ENCODE assay signal across 15 cellular contexts in the genomic region with DNA sequence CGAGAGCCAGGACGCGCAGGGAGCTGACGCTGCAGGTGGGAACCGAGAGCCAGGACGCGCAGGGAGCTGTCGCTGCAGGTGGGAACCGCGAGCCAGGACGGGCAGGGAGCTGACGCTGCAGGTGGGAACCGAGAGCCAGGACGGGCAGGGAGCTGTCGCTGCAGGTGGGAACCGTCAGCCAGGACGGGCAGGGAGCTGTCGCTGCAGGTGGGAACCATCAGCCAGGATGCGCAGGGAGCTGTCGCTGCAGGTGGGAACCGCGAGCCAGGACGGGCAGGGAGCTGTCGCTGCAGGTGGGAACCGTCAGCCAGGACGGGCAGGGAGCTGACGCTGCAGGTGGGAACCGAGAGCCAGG. TPM values are rescaled to one million over a fixed set of nuclear protein-coding genes. Genes with fewer than 3 reads are reported as not detected.
A peak's percentile ranks its signal among the peaks of the same experiment; 100 is the strongest.
DNase-seq lines count a peak whose midpoint lies in the region; FAIRE-seq and TF ChIP-seq lines count a peak whose summit lies in the region.
"Not testable (repeated sequence)": the region's sequence is repeated elsewhere in the genome, so short reads cannot be mapped to it uniquely, and the experiment has no call there.
"Had no signal": no experiment of that assay in that cellular context is flagged by ENCODE, and none has a peak within 500 bp of the region (broad histone marks: within the 10 kb centered on the region; RNA-seq: fewer than 3 reads in every experiment).

No MANE protein-coding gene starts in this region.

- not testable (repeated sequence) for H3K4me3 ChIP-seq in BLaER1; BLaER1 treated with 17β-estradiol and CSF1 and Interleukin-3, amounts not matched to agents 10 nM and 100 nM; kidney (ENCODE audit: low read length in 2 of 2)

- not testable (repeated sequence) for TF ChIP-seq RAD21 in Ishikawa (IDR thresholded peaks at IDR 0.05; ENCODE audit: low read depth)

- not testable (repeated sequence) for H3K27ac ChIP-seq in BLaER1; BLaER1 treated with 17β-estradiol and CSF1 and Interleukin-3, amounts not matched to agents 10 nM and 100 nM; kidney (ENCODE audit: low read depth in 2 of 2, low read length in 2 of 2)

- H3K4me2 ChIP-seq in BLaER1, result peak overlapping the region; percentile 60
- H3K4me2 ChIP-seq in BLaER1 treated with 17β-estradiol and CSF1 and Interleukin-3, amounts not matched to agents 10 nM and 100 nM, result peak overlapping the region in 6 of 11 experiments; percentile 70 to 82 (median 79); a peak in 10 of 22 replicates

- peaks cover 28% of the 10 kb centered on the region for H3K4me1 ChIP-seq in BLaER1
- H3K4me1 ChIP-seq in BLaER1 treated with 17β-estradiol and CSF1 and Interleukin-3, amounts not matched to agents 10 nM and 100 nM, result peaks cover 12 to 29% (median 21%) of the 10 kb centered on the region in 10 experiments
- not testable (repeated sequence) for H3K4me1 ChIP-seq in kidney (ENCODE audit: control insufficient read depth in 1 of 2, insufficient read depth in 1 of 2, low read depth in 1 of 2, low read length in 2 of 2)

- not testable (repeated sequence) for FAIRE-seq in kidney (lab: Jason Lieb, UNC)

- not testable (repeated sequence) for TF ChIP-seq CTCF in kidney (IDR thresholded peaks at IDR 0.05; ENCODE audit: borderline replicate concordance, extremely low read depth, insufficient read depth)

- H3K9ac ChIP-seq in BLaER1; BLaER1 treated with 17β-estradiol and CSF1 and Interleukin-3, amounts not matched to agents 10 nM and 100 nM; kidney (ENCODE audit: low read length in 2 of 2): not testable (repeated sequence)

- TF ChIP-seq EP300 in Ishikawa (IDR thresholded peaks at IDR 0.05; ENCODE audit: borderline replicate concordance), result peak; percentile 56

- H3K27me3 ChIP-seq in BLaER1; BLaER1 treated with 17β-estradiol and CSF1 and Interleukin-3, amounts not matched to agents 10 nM and 100 nM: not testable (repeated sequence)

- DNase-seq in NCI-H146 (lab: John Stamatoyannopoulos, UW) (peak; percentile 45), kidney (peak; percentile 37)
- DNase-seq in activated effector memory CD4-positive, alpha-beta T cell treated with anti-CD3 and anti-CD28 coated beads, Interleukin-2, amount 50 U/mL, for 16 hours, result peak; percentile 12

- H3K9me3 ChIP-seq in BLaER1, result peaks cover 19% of the 10 kb centered on the region
- peaks cover 9 to 22% (median 19%) of the 10 kb centered on the region in 11 experiments for H3K9me3 ChIP-seq in BLaER1 treated with 17β-estradiol and CSF1 and Interleukin-3, amounts not matched to agents 10 nM and 100 nM (replicated peaks in 1 of 11)
- not testable (repeated sequence) for H3K9me3 ChIP-seq in kidney (ENCODE audit: control insufficient read depth in 1 of 2, low read length in 2 of 2)

- intact Hi-C loops in kidney (cut with DNase I), result not testable (repeated sequence)

- not testable (repeated sequence) for H4K20me1 ChIP-seq in BLaER1; BLaER1 treated with 17β-estradiol and CSF1 and Interleukin-3, amounts not matched to agents 10 nM and 100 nM

- H3K36me3 ChIP-seq in BLaER1; BLaER1 treated with 17β-estradiol and CSF1 and Interleukin-3, amounts not matched to agents 10 nM and 100 nM; kidney (ENCODE audit: control insufficient read depth in 1 of 2, insufficient read depth in 2 of 2, low read length in 2 of 2): not testable (repeated sequence)

RNA-seq across cellular contexts. Expression of gene PLD4, which starts 19.1 kb away (rescaled TPM):
- 3.2 TPM for total RNA-seq in kidney
- polyA plus RNA-seq in kidney (ENCODE audit: insufficient read depth, low read depth, low replicate concordance), result not detected
- total RNA-seq: A172; A673; Caco-2; CD4-positive, alpha-beta memory T cell; CD4-positive, CD25-positive, alpha-beta regulatory T cell; Daoy; G401 had no signal
- polyA plus RNA-seq: CD8-positive, alpha-beta memory T cell had no signal

RNA-seq across cellular contexts. Expression of gene CEP170B, which starts 40.5 kb away (rescaled TPM):
- 42.4 TPM for total RNA-seq in kidney
- 8.1 TPM for polyA plus RNA-seq in kidney (ENCODE audit: insufficient read depth, low read depth, low replicate concordance)
- polyA plus RNA-seq: CD14-positive monocyte; CD8-positive, alpha-beta memory T cell had no signal
